12 cellular contexts compared by ENCODE assay signal in the genomic region with DNA sequence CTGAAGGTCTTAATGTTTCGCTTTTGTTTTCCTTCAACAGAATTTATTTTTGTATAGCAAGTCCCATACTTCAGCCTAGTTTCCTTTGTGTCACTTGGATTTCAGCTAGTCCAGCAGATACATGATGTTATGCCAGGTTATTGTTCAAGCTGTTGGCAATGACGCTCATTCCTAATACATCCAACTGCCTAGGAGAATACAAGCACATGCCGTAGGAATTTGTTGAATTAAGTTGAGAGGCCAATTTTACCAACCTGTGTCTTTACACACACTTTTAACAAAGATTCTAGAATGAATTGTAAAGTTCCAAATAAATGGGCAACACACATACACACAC.
DNase-seq lines count a peak whose midpoint lies in the region; ATAC-seq, FAIRE-seq and TF ChIP-seq lines count a peak whose summit lies in the region.
"Had no signal": no experiment of that assay in that cellular context is flagged by ENCODE, and none has a peak within 500 bp of the region (broad histone marks: within the 10 kb centered on the region; RNA-seq: fewer than 3 reads in every experiment).

No MANE protein-coding gene starts in this region.

- no peak overlapping the region for H2BK15ac ChIP-seq in mesendoderm (replicated peaks; ENCODE audit: low read depth)

- H3K18ac ChIP-seq in mesendoderm (ENCODE audit: low read length), result no peak overlapping the region

- H3K79me2 ChIP-seq in mesendoderm (ENCODE audit: control insufficient read depth, insufficient read depth, low read length), result no peaks in the 10 kb centered on the region

- no peak for FAIRE-seq in urothelium cell line (lab: Jason Lieb, UNC)
- FAIRE-seq: kidney, TTC549 had no signal

- DNase-seq in fibroblast of mammary gland (ENCODE audit: low read depth) (peak; percentile 56), mesendoderm (no peak), urothelium cell line (ENCODE audit: low spot score) (peak; percentile 10), NCI-H524 (lab: John Stamatoyannopoulos, UW) (no peak), left colon (no peak), NCI-H1092 (lab: John Stamatoyannopoulos, UW) (no peak)
- DNase-seq: kidney; stimulated activated CD4-positive, alpha-beta T cell treated with anti-CD3 and anti-CD28 coated beads, Interleukin-4, amount 100 ng/mL, for 4 hours; stimulated activated naive CD8-positive, alpha-beta T cell treated with anti-CD3 and anti-CD28 coated beads, Interleukin-15, Interleukin-2, amounts not matched to agents 100 U/mL and 50 U/mL, for 24 hours had no signal

- no peak overlapping the region for H3K4ac ChIP-seq in mesendoderm (ENCODE audit: low read depth, low read length)

- peaks cover 2% of the 10 kb centered on the region for H3K4me1 ChIP-seq in mesendoderm (ENCODE audit: control insufficient read depth, low read depth, low read length)

- WGBS in mesendoderm (ENCODE audit: extremely low coverage, insufficient coverage, low lambda C conversion rate), result no CpG with 5 or more reads among the region's 3 CpGs

- no peak overlapping the region for H3K9ac ChIP-seq in mesendoderm (ENCODE audit: low read length)

- H3K27ac ChIP-seq in VCaP, result peak overlapping the region; percentile 51; the same call in 1 of the 2 replicates
- H3K27ac ChIP-seq in mesendoderm (ENCODE audit: low read depth, low read length), result no peak overlapping the region
- H3K27ac ChIP-seq: HL-60 had no signal

- H3K56ac ChIP-seq in mesendoderm (ENCODE audit: low read length), result peak overlapping the region; percentile 58

- H4K5ac ChIP-seq in mesendoderm (ENCODE audit: low read length), result no peak overlapping the region

- H3K23ac ChIP-seq in mesendoderm (ENCODE audit: low read length), result no peak overlapping the region

- no peak overlapping the region for H2BK120ac ChIP-seq in mesendoderm (ENCODE audit: low read depth, low read length)

- no peaks in the 10 kb centered on the region for H3K27me3 ChIP-seq in mesendoderm (ENCODE audit: insufficient read depth, low read length, poor library complexity)

- H3K79me1 ChIP-seq in mesendoderm (ENCODE audit: low read length), result no peaks in the 10 kb centered on the region

- no peak overlapping the region for H2AK5ac ChIP-seq in mesendoderm (ENCODE audit: low read length)

- H3K4me3 ChIP-seq in fibroblast of mammary gland (ENCODE audit: control insufficient read depth, low read depth, low read length), result no peak overlapping the region
- no peak overlapping the region for H3K4me3 ChIP-seq in mesendoderm (ENCODE audit: low read length)

- intact Hi-C loops in left colon (cut with DNase I, micrococcal nuclease), result no loop called here

- H4K8ac ChIP-seq in mesendoderm (ENCODE audit: low read depth, low read length), result no peak overlapping the region

- no peak overlapping the region for H2BK5ac ChIP-seq in mesendoderm (ENCODE audit: low read length)

- ATAC-seq in left colon, result no peak
- ATAC-seq: stimulated activated naive CD8-positive, alpha-beta T cell treated with anti-CD3 and anti-CD28 coated beads, Interleukin-15, Interleukin-2, amounts not matched to agents 100 U/mL and 50 U/mL, for 24 hours had no signal

- no peak for TF ChIP-seq CTCF in VCaP (conservative IDR thresholded peaks at IDR 0.05)
- no peak for TF ChIP-seq CTCF in fibroblast of mammary gland (conservative IDR thresholded peaks at IDR 0.05; ENCODE audit: control insufficient read depth, insufficient read depth, low read depth, low read length)

- H3K4me2 ChIP-seq in mesendoderm (ENCODE audit: low read length), result no peak overlapping the region

- no peaks in the 10 kb centered on the region for H3K36me3 ChIP-seq in mesendoderm (ENCODE audit: control insufficient read depth, insufficient read depth, low read length)

Comparison
In these comparisons a context has a peak if more than half of its experiments do, and no peak if none do; other contexts are left out.
1. DNase-seq: peak in fibroblast of mammary gland (single experiment) and urothelium cell line (single experiment); none in mesendoderm (single experiment), NCI-H524 (0 of 2), left colon (0 of 2) and NCI-H1092 (single experiment).